Comparison of ENCODE assay signal across 18 cellular contexts in the genomic region with DNA sequence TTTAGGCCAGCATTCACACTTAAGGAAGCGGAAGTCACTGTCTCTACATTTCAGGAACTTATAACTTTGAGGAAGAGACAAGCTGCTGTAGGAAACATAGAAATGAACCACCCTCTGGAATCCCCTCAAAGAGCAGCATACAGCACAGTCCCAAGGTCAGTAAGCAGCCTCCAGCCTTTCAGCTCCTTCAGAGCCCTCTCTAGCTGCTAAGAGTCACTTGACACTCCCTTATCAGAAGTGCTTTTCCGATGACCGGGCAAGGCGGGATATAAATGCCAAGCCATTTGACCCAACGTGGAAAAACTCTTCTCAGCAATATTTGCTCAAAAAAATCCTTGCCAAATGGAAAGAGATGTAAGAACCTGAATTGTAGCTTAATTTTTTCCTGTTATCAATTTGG.
A peak's percentile ranks its signal among the peaks of the same experiment; 100 is the strongest.
DNase-seq lines count a peak whose midpoint lies in the region; ATAC-seq and TF ChIP-seq lines count a peak whose summit lies in the region.
"Had no signal": no experiment of that assay in that cellular context is flagged by ENCODE, and none has a peak within 500 bp of the region (broad histone marks: within the 10 kb centered on the region; RNA-seq: fewer than 3 reads in every experiment).

No MANE protein-coding gene starts in this region.

- WGBS in stomach, 5 donors = 41 to 60% (median 44%) methylated on average over 5 of the region's 5 CpGs

- no peak for TF ChIP-seq EP300 in stomach (IDR thresholded peaks at IDR 0.05)

- H3K36me3 ChIP-seq in left lung (no peaks in the 10 kb centered on the region), stomach (no peaks in the 10 kb centered on the region), upper lobe of right lung (no peaks in the 10 kb centered on the region), A673 (ENCODE audit: insufficient read depth, low read length, poor library complexity, severe bottlenecking) (no peaks in the 10 kb centered on the region)
- H3K36me3 ChIP-seq: BLaER1 had no signal

- CTCF ChIA-PET in A673 (lab: Charles Lee) = no interaction called here
- CTCF ChIA-PET in HEK293T (lab: Yijun Ruan, JAX) = no interaction called here

- intact Hi-C loops in left lung (cut with DNase I) (no loop called here), stomach (cut with DNase I; ENCODE audit: low total_unique reads) (no loop called here), upper lobe of right lung (cut with DNase I) (no loop called here), A673 (cut with micrococcal nuclease; ENCODE audit: unreplicated experiment) (no loop called here)

- BruUV-seq in A673 (replicated peaks; lab: Mats Ljungman, UMichigan) = no TSS peak

- no peaks in the 10 kb centered on the region for H3K27me3 ChIP-seq in left lung
- H3K27me3 ChIP-seq in stomach = no peaks in the 10 kb centered on the region
- H3K27me3 ChIP-seq in upper lobe of right lung = no peaks in the 10 kb centered on the region
- peaks cover 4% of the 10 kb centered on the region for H3K27me3 ChIP-seq in A673 (replicated peaks; ENCODE audit: insufficient read depth, low read depth, low read length, poor library complexity)
- H3K27me3 ChIP-seq: BLaER1 had no signal

- H3K27ac ChIP-seq in left lung (no peak overlapping the region), stomach (no peak overlapping the region), upper lobe of right lung (no peak overlapping the region), A673 (ENCODE audit: low read depth, low read length, poor library complexity, severe bottlenecking) (no peak overlapping the region)
- H3K27ac ChIP-seq: BLaER1, C4-2B, GM23248 had no signal

- POLR2A ChIA-PET in A673 (lab: Charles Lee; ENCODE audit: low non-redundant PET) = no interaction called here
- POLR2A ChIA-PET in HEK293T (lab: Yijun Ruan, JAX) = no interaction called here

- TF ChIP-seq POLR2A in stomach (IDR thresholded peaks at IDR 0.05) = no peak

- H3K9me3 ChIP-seq in left lung (peaks cover 0 to 4% of the 10 kb centered on the region in 2 donors), stomach (no peaks in the 10 kb centered on the region), upper lobe of right lung (no peaks in the 10 kb centered on the region), A673 (ENCODE audit: low read depth, low read length, poor library complexity, severe bottlenecking) (no peaks in the 10 kb centered on the region)
- H3K9me3 ChIP-seq: BLaER1, Caco-2 had no signal

- ATAC-seq in left lung (peak; percentile 98), upper lobe of right lung (peak; percentile 96)
- ATAC-seq: CD8-positive, alpha-beta T cell; GM12878 had no signal

- DNase-seq in left lung (peak in 1 of 2 donors; percentile 43), stomach (peak; percentile 26), upper lobe of right lung (no peak), A673 (ENCODE audit: low spot score) (no peak), HEK293T (ENCODE audit: extremely low spot score) (no peak)
- no peak for DNase-seq in stimulated activated CD4-positive, alpha-beta T cell treated with anti-CD3 and anti-CD28 coated beads, Interleukin-4, amount 100 ng/mL, for 1 hour
- DNase-seq: Caco-2; CD4-positive, CD25-positive, alpha-beta regulatory T cell; CD8-positive, alpha-beta T cell; DMS153; DND-41; GDM1; GM23248; H7; HCEC 1CT had no signal

- H3K4me1 ChIP-seq in left lung (no peaks in the 10 kb centered on the region), stomach (no peaks in the 10 kb centered on the region), upper lobe of right lung (no peaks in the 10 kb centered on the region), A673 (ENCODE audit: insufficient read depth, low read length, poor library complexity, severe bottlenecking) (no peaks in the 10 kb centered on the region)
- H3K4me1 ChIP-seq: BLaER1, Caco-2 had no signal

- TF ChIP-seq CTCF in left lung (IDR thresholded peaks at IDR 0.05) (no peak), stomach (IDR thresholded peaks at IDR 0.05) (no peak), upper lobe of right lung (IDR thresholded peaks at IDR 0.05) (no peak), A673 (conservative IDR thresholded peaks at IDR 0.05; ENCODE audit: low read depth, low read length) (no peak)

- H3K4me3 ChIP-seq in left lung (no peak overlapping the region), stomach (no peak overlapping the region), upper lobe of right lung (no peak overlapping the region), A673 (ENCODE audit: low read depth, low read length, poor library complexity, severe bottlenecking) (no peak overlapping the region)
- H3K4me3 ChIP-seq: BLaER1, GM12878, GM23248 had no signal

TF ChIP-seq in HEK293T, 16 proteins besides CTCF, POLR2A, EP300 and RAD21:
- no peak for TF ChIP-seq PKNOX1 (IDR thresholded peaks at IDR 0.05)
- no peak for TF ChIP-seq ARNT (IDR thresholded peaks at IDR 0.05)
- no peak for TF ChIP-seq LEF1 (IDR thresholded peaks at IDR 0.05; ENCODE audit: borderline replicate concordance)
- no peak for TF ChIP-seq CTBP1 (IDR thresholded peaks at IDR 0.05; ENCODE audit: borderline replicate concordance)
- TF ChIP-seq FOXA1 (IDR thresholded peaks at IDR 0.05) = no peak
- TF ChIP-seq BHLHE40 (IDR thresholded peaks at IDR 0.05; ENCODE audit: borderline replicate concordance) = no peak
- no peak for TF ChIP-seq L3MBTL2 (conservative IDR thresholded peaks at IDR 0.05)
- TF ChIP-seq NFRKB (IDR thresholded peaks at IDR 0.05) = no peak
- TF ChIP-seq ELF4 (IDR thresholded peaks at IDR 0.05) = no peak
- TF ChIP-seq FOXM1 (IDR thresholded peaks at IDR 0.05; ENCODE audit: borderline replicate concordance) = no peak
- no peak for TF ChIP-seq TARDBP (IDR thresholded peaks at IDR 0.05)
- TF ChIP-seq HDGF (IDR thresholded peaks at IDR 0.05; ENCODE audit: borderline replicate concordance) = no peak
